ENCODE assay signal across 1 cellular context in the genomic region with DNA sequence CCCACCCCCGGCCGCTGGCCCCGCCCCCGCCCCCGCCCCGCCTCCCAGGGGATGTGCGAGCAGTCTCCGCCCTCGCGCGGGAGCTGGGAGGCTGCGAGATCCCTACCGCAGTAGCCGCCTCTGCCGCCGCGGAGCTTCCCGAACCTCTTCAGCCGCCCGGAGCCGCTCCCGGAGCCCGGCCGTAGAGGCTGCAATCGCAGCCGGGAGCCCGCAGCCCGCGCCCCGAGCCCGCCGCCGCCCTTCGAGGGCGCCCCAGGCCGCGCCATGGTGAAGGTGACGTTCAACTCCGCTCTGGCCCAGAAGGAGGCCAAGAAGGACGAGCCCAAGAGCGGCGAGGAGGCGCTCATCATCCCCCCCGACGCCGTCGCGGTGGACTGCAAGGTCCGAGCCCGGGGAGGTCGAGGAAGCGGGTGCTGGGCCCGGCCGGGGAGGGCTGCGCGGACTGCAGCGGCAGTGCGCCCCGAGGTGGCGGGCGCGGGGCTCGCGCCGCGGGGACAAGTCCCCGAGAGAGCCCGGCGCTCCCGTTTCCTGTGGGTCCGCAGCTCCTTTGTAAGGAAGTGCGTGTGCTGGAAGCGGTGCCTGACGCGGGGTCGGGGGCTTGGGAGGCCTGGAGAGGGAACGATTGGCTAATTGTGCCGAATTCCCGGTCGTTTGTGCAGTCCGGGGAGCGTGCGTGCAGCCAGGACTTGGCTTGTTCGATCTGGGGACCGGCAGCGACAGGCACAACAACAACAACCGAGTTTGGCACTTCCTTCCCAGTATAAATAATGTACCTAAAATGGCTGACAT.
TF ChIP-seq lines count a peak whose summit lies in the region.

A gene (plus strand): TSS at position 110 of the 789 bp plus-strand sequence. CDS start 155 bp downstream, at position 265.

TF ChIP-seq in HepG2, 621 proteins besides CTCF, POLR2A, EP300 and RAD21 (continued from another document and continues in another):
- TF ChIP-seq, protein P1, sequence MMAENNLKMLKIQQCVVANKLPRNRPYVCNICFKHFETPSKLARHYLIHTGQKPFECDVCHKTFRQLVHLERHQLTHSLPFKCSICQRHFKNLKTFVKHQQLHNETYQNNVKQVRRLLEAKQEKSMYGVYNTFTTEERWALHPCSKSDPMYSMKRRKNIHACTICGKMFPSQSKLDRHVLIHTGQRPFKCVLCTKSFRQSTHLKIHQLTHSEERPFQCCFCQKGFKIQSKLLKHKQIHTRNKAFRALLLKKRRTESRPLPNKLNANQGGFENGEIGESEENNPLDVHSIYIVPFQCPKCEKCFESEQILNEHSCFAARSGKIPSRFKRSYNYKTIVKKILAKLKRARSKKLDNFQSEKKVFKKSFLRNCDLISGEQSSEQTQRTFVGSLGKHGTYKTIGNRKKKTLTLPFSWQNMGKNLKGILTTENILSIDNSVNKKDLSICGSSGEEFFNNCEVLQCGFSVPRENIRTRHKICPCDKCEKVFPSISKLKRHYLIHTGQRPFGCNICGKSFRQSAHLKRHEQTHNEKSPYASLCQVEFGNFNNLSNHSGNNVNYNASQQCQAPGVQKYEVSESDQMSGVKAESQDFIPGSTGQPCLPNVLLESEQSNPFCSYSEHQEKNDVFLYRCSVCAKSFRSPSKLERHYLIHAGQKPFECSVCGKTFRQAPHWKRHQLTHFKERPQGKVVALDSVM (CRISPR knock-in tag; IDR thresholded peaks at IDR 0.05) = peak; percentile 61; the same call in 1 of the 2 replicates
- TF ChIP-seq GLI4 (CRISPR knock-in tag; IDR thresholded peaks at IDR 0.05; ENCODE audit: borderline replicate concordance) (peak; percentile 72; the same call in 1 of the 2 replicates), HNRNPLL (IDR thresholded peaks at IDR 0.05; ENCODE audit: low read depth, low read length, poor library complexity, severe bottlenecking) (peak; percentile 57), SMARCC2 (IDR thresholded peaks at IDR 0.05) (no peak), ZNF17 (CRISPR knock-in tag; IDR thresholded peaks at IDR 0.05) (no peak), SOX5 (CRISPR knock-in tag; IDR thresholded peaks at IDR 0.05; ENCODE audit: borderline replicate concordance) (no peak), EZH2 (conservative IDR thresholded peaks at IDR 0.05; ENCODE audit: low read depth, low read length) (no peak), ZNF496 (CRISPR knock-in tag; IDR thresholded peaks at IDR 0.05; ENCODE audit: insufficient replicate concordance) (no peak), ZFP90 (CRISPR knock-in tag; IDR thresholded peaks at IDR 0.05; ENCODE audit: borderline replicate concordance) (peak; percentile 46; the same call in 1 of the 2 replicates), NFATC3 (CRISPR knock-in tag; IDR thresholded peaks at IDR 0.05) (no peak), SMAD3 (CRISPR knock-in tag; IDR thresholded peaks at IDR 0.05) (no peak), ZNF782 (CRISPR knock-in tag; IDR thresholded peaks at IDR 0.05; ENCODE audit: borderline replicate concordance) (no peak), TP53 (CRISPR knock-in tag; conservative IDR thresholded peaks at IDR 0.05) (no peak), HDAC2 (CRISPR knock-in tag; IDR thresholded peaks at IDR 0.05) (no peak), TMF1 (CRISPR knock-in tag; IDR thresholded peaks at IDR 0.05; ENCODE audit: low read depth) (0 out of 2 replicates have a peak, but pooled peaks have one; percentile 40), ZNF431 (CRISPR knock-in tag; IDR thresholded peaks at IDR 0.05; ENCODE audit: borderline replicate concordance, low read depth) (no peak), ATAD3A (CRISPR knock-in tag; IDR thresholded peaks at IDR 0.05) (no peak), ERF (CRISPR knock-in tag; IDR thresholded peaks at IDR 0.05) (peak; percentile 14; the same call in 1 of the 2 replicates), ZNF451 (CRISPR knock-in tag; IDR thresholded peaks at IDR 0.05) (0 out of 2 replicates have a peak, but pooled peaks have one; percentile 59), HNRNPUL1 (IDR thresholded peaks at IDR 0.05; ENCODE audit: low read depth, low read length) (no peak), ZZZ3 (CRISPR knock-in tag; IDR thresholded peaks at IDR 0.05; ENCODE audit: borderline replicate concordance) (no peak), HNF4A (CRISPR knock-in tag; IDR thresholded peaks at IDR 0.05) (no peak), TAF15 (IDR thresholded peaks at IDR 0.05; ENCODE audit: low read depth, low read length, poor library complexity, severe bottlenecking) (peak; percentile 66), ZNF468 (CRISPR knock-in tag; IDR thresholded peaks at IDR 0.05) (no peak), NCOA1 (CRISPR knock-in tag; IDR thresholded peaks at IDR 0.05) (no peak), ZNF441 (CRISPR knock-in tag; IDR thresholded peaks at IDR 0.05; ENCODE audit: borderline replicate concordance) (peak; percentile 54; the same call in 1 of the 2 replicates), NCOR1 (IDR thresholded peaks at IDR 0.05; ENCODE audit: borderline replicate concordance, low read length) (no peak)
- TF ChIP-seq, protein P2, sequence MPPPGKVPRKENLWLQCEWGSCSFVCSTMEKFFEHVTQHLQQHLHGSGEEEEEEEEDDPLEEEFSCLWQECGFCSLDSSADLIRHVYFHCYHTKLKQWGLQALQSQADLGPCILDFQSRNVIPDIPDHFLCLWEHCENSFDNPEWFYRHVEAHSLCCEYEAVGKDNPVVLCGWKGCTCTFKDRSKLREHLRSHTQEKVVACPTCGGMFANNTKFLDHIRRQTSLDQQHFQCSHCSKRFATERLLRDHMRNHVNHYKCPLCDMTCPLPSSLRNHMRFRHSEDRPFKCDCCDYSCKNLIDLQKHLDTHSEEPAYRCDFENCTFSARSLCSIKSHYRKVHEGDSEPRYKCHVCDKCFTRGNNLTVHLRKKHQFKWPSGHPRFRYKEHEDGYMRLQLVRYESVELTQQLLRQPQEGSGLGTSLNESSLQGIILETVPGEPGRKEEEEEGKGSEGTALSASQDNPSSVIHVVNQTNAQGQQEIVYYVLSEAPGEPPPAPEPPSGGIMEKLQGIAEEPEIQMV (CRISPR knock-in tag; IDR thresholded peaks at IDR 0.05; ENCODE audit: low read depth) = 0 out of 2 replicates have a peak, but pooled peaks have one; percentile 18
- TF ChIP-seq, protein P3, sequence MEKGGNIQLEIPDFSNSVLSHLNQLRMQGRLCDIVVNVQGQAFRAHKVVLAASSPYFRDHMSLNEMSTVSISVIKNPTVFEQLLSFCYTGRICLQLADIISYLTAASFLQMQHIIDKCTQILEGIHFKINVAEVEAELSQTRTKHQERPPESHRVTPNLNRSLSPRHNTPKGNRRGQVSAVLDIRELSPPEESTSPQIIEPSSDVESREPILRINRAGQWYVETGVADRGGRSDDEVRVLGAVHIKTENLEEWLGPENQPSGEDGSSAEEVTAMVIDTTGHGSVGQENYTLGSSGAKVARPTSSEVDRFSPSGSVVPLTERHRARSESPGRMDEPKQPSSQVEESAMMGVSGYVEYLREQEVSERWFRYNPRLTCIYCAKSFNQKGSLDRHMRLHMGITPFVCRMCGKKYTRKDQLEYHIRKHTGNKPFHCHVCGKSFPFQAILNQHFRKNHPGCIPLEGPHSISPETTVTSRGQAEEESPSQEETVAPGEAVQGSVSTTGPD (CRISPR knock-in tag; IDR thresholded peaks at IDR 0.05) = no peak
- TF ChIP-seq, protein P4, sequence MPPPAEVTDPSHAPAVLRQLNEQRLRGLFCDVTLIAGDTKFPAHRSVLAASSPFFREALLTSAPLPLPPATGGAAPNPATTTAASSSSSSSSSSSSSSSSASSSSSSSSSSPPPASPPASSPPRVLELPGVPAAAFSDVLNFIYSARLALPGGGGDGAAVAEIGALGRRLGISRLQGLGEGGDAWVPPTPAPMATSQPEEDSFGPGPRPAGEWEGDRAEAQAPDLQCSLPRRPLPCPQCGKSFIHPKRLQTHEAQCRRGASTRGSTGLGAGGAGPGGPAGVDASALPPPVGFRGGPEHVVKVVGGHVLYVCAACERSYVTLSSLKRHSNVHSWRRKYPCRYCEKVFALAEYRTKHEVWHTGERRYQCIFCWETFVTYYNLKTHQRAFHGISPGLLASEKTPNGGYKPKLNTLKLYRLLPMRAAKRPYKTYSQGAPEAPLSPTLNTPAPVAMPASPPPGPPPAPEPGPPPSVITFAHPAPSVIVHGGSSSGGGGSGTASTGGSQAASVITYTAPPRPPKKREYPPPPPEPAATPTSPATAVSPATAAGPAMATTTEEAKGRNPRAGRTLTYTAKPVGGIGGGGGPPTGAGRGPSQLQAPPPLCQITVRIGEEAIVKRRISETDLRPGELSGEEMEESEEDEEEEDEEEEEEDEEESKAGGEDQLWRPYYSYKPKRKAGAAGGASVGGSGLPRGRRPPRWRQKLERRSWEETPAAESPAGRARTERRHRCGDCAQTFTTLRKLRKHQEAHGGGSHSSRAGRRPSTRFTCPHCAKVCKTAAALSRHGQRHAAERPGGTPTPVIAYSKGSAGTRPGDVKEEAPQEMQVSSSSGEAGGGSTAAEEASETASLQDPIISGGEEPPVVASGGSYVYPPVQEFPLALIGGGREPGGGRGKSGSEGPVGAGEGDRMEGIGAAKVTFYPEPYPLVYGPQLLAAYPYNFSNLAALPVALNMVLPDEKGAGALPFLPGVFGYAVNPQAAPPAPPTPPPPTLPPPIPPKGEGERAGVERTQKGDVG (CRISPR knock-in tag; IDR thresholded peaks at IDR 0.05; ENCODE audit: borderline replicate concordance) = no peak; the same call in 1 of the 2 replicates
- TF ChIP-seq, protein P5, sequence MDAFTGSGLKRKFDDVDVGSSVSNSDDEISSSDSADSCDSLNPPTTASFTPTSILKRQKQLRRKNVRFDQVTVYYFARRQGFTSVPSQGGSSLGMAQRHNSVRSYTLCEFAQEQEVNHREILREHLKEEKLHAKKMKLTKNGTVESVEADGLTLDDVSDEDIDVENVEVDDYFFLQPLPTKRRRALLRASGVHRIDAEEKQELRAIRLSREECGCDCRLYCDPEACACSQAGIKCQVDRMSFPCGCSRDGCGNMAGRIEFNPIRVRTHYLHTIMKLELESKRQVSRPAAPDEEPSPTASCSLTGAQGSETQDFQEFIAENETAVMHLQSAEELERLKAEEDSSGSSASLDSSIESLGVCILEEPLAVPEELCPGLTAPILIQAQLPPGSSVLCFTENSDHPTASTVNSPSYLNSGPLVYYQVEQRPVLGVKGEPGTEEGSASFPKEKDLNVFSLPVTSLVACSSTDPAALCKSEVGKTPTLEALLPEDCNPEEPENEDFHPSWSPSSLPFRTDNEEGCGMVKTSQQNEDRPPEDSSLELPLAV (CRISPR knock-in tag; conservative IDR thresholded peaks at IDR 0.05; ENCODE audit: low read depth) = no peak
- TF ChIP-seq, protein P6, sequence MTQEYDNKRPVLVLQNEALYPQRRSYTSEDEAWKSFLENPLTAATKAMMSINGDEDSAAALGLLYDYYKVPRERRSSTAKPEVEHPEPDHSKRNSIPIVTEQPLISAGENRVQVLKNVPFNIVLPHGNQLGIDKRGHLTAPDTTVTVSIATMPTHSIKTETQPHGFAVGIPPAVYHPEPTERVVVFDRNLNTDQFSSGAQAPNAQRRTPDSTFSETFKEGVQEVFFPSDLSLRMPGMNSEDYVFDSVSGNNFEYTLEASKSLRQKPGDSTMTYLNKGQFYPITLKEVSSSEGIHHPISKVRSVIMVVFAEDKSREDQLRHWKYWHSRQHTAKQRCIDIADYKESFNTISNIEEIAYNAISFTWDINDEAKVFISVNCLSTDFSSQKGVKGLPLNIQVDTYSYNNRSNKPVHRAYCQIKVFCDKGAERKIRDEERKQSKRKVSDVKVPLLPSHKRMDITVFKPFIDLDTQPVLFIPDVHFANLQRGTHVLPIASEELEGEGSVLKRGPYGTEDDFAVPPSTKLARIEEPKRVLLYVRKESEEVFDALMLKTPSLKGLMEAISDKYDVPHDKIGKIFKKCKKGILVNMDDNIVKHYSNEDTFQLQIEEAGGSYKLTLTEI (CRISPR knock-in tag; conservative IDR thresholded peaks at IDR 0.05) = no peak
- TF ChIP-seq, protein P7, sequence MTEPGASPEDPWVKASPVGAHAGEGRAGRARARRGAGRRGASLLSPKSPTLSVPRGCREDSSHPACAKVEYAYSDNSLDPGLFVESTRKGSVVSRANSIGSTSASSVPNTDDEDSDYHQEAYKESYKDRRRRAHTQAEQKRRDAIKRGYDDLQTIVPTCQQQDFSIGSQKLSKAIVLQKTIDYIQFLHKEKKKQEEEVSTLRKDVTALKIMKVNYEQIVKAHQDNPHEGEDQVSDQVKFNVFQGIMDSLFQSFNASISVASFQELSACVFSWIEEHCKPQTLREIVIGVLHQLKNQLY (CRISPR knock-in tag; IDR thresholded peaks at IDR 0.05) = no peak
- TF ChIP-seq, protein P8, sequence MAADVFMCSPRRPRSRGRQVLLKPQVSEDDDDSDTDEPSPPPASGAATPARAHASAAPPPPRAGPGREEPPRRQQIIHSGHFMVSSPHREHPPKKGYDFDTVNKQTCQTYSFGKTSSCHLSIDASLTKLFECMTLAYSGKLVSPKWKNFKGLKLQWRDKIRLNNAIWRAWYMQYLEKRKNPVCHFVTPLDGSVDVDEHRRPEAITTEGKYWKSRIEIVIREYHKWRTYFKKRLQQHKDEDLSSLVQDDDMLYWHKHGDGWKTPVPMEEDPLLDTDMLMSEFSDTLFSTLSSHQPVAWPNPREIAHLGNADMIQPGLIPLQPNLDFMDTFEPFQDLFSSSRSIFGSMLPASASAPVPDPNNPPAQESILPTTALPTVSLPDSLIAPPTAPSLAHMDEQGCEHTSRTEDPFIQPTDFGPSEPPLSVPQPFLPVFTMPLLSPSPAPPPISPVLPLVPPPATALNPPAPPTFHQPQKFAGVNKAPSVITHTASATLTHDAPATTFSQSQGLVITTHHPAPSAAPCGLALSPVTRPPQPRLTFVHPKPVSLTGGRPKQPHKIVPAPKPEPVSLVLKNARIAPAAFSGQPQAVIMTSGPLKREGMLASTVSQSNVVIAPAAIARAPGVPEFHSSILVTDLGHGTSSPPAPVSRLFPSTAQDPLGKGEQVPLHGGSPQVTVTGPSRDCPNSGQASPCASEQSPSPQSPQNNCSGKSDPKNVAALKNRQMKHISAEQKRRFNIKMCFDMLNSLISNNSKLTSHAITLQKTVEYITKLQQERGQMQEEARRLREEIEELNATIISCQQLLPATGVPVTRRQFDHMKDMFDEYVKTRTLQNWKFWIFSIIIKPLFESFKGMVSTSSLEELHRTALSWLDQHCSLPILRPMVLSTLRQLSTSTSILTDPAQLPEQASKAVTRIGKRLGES (CRISPR knock-in tag; IDR thresholded peaks at IDR 0.05; ENCODE audit: borderline replicate concordance) = no peak
- TF ChIP-seq, protein P9, sequence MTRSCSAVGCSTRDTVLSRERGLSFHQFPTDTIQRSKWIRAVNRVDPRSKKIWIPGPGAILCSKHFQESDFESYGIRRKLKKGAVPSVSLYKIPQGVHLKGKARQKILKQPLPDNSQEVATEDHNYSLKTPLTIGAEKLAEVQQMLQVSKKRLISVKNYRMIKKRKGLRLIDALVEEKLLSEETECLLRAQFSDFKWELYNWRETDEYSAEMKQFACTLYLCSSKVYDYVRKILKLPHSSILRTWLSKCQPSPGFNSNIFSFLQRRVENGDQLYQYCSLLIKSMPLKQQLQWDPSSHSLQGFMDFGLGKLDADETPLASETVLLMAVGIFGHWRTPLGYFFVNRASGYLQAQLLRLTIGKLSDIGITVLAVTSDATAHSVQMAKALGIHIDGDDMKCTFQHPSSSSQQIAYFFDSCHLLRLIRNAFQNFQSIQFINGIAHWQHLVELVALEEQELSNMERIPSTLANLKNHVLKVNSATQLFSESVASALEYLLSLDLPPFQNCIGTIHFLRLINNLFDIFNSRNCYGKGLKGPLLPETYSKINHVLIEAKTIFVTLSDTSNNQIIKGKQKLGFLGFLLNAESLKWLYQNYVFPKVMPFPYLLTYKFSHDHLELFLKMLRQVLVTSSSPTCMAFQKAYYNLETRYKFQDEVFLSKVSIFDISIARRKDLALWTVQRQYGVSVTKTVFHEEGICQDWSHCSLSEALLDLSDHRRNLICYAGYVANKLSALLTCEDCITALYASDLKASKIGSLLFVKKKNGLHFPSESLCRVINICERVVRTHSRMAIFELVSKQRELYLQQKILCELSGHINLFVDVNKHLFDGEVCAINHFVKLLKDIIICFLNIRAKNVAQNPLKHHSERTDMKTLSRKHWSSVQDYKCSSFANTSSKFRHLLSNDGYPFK (CRISPR knock-in tag; IDR thresholded peaks at IDR 0.05; ENCODE audit: borderline replicate concordance) = no peak
